In the genomic region with DNA sequence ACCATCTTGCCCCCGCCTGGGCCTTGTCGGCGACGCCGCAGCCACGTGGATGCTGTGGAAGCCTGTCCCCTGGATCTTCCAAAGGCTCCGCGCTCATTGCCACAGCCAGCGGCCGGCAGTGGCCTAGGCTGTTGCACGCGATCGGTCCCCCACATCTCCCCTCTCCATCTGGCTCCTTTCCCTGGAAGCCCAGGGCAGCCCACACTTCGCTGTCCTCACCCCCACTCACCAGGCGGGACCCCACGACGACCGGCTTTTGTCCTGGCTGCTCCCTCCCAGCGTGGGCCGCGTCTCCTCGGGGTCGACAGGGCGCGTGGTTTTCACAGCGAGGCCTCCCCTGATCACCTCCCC, we compare ENCODE assay signal across 8 cellular contexts.
A peak's percentile ranks its signal among the peaks of the same experiment; 100 is the strongest.
DNase-seq lines count a peak whose midpoint lies in the region; ATAC-seq and TF ChIP-seq lines count a peak whose summit lies in the region.

No MANE protein-coding gene starts in this region.

- H3K4me1 ChIP-seq in BLaER1, result peaks cover 33% of the 10 kb centered on the region
- peaks cover 9 to 16% of the 10 kb centered on the region in 2 donors for H3K4me1 ChIP-seq in duodenal mucosa (ENCODE audit: control insufficient read depth in 1 of 2, insufficient read depth in 2 of 2, low read length in 2 of 2)

- peaks cover 33% of the 10 kb centered on the region for H3K4me1 Mint-ChIP-seq in nephron progenitor cell

- H3K9ac ChIP-seq in BLaER1 (peak overlapping the region; percentile 89; the same call in 1 of the 2 replicates), duodenal mucosa (ENCODE audit: low read depth in 1 of 2, low read length in 2 of 2) (peak overlapping the region; percentile 73 to 74)

- DNase-seq in NB4 (ENCODE audit: low read depth) (no peak), nephron progenitor cell (no peak), 8988T (no peak), Kasumi-1 (lab: John Stamatoyannopoulos, UW) (no peak), amniotic stem cell (lab: John Stamatoyannopoulos, UW) (no peak)

- H3K27me3 ChIP-seq in BLaER1 (no peaks in the 10 kb centered on the region), duodenal mucosa (ENCODE audit: control insufficient read depth in 1 of 2, insufficient read depth in 2 of 2, low read length in 2 of 2) (no peaks in the 10 kb centered on the region)

- H3K4me2 ChIP-seq in BLaER1, result peak overlapping the region; percentile 92

- H4K20me1 ChIP-seq in BLaER1, result no peaks in the 10 kb centered on the region

- peaks cover 24% of the 10 kb centered on the region for H3K36me3 Mint-ChIP-seq in nephron progenitor cell (ENCODE audit: low read depth)

- peak overlapping the region; percentile 86 for H3K4me3 Mint-ChIP-seq in nephron progenitor cell

- peaks cover 13% of the 10 kb centered on the region for H3K9me3 Mint-ChIP-seq in nephron progenitor cell

- H3K9me3 ChIP-seq in BLaER1, result peaks cover 7% of the 10 kb centered on the region
- H3K9me3 ChIP-seq in duodenal mucosa (ENCODE audit: control insufficient read depth in 1 of 2, low read length in 2 of 2), result no peaks in the 10 kb centered on the region

- H3K27ac ChIP-seq in BLaER1 (peak overlapping the region; percentile 88; the same call in 1 of the 2 replicates), duodenal mucosa (ENCODE audit: low read depth, low read length) (peak overlapping the region; percentile 76)

- H3K36me3 ChIP-seq in BLaER1 (no peaks in the 10 kb centered on the region), duodenal mucosa (ENCODE audit: control insufficient read depth in 1 of 2, insufficient read depth in 2 of 2, low read length in 2 of 2) (no peaks in the 10 kb centered on the region)

- H3K4me3 ChIP-seq in BLaER1 (peak overlapping the region; percentile 86), NB4 (ENCODE audit: low read depth, low read length) (peak overlapping the region; percentile 46), duodenal mucosa (ENCODE audit: low read depth in 1 of 2, low read length in 2 of 2) (peak overlapping the region; percentile 82 to 91)

- H3K27ac Mint-ChIP-seq in nephron progenitor cell, result no peak overlapping the region

- no peaks in the 10 kb centered on the region for H3K27me3 Mint-ChIP-seq in nephron progenitor cell (ENCODE audit: low read depth, poor library complexity)

- no peak for TF ChIP-seq CTCF in NB4 (IDR thresholded peaks at IDR 0.05; ENCODE audit: low read depth, low read length)
- no peak for TF ChIP-seq CTCF in nephron progenitor cell (IDR thresholded peaks at IDR 0.05)

- TF ChIP-seq POLR2A in NB4 (IDR thresholded peaks at IDR 0.05; ENCODE audit: extremely low read depth, insufficient read length), result no peak

- no peak for ATAC-seq in GM19397 (IDR thresholded peaks at IDR 0.05; ENCODE audit: unreplicated experiment)
